31 cellular contexts compared by ENCODE assay signal in genomic region chrY:14231703-14232102, GRCh38.
DNase-seq lines count a peak whose midpoint lies in the region; ATAC-seq, FAIRE-seq and TF ChIP-seq lines count a peak whose summit lies in the region.
"Had no signal": no experiment of that assay in that cellular context is flagged by ENCODE, and none has a peak within 500 bp of the region (broad histone marks: within the 10 kb centered on the region; RNA-seq: fewer than 3 reads in every experiment).

No MANE protein-coding gene starts in this region.

- no peaks in the 10 kb centered on the region for H3K79me2 ChIP-seq in H1 (ENCODE audit: control insufficient read depth in 1 of 2, insufficient read depth in 2 of 2, low read length in 2 of 2)

- H3K27me3 ChIP-seq in H1 (replicated peaks in 1 of 4; ENCODE audit: control insufficient read depth in 3 of 4, extremely low read depth in 1 of 4, insufficient read depth in 3 of 4, low read length in 3 of 4) = no peaks in the 10 kb centered on the region
- H3K27me3 ChIP-seq: BLaER1 treated with 17β-estradiol and CSF1 and Interleukin-3, amounts not matched to agents 10 nM and 100 nM; ovary; upper lobe of right lung had no signal

- FAIRE-seq in H1 (lab: Jason Lieb, UNC) = peak; percentile 32
- FAIRE-seq: astrocyte, keratinocyte had no signal

- no peak overlapping the region for H2BK15ac ChIP-seq in H1 (ENCODE audit: low read length)

- no peak overlapping the region for H3K27ac ChIP-seq in H1 (ENCODE audit: low read depth, low read length)
- H3K27ac ChIP-seq: BLaER1 treated with 17β-estradiol and CSF1 and Interleukin-3, amounts not matched to agents 10 nM and 100 nM; ovary; skin epidermis; upper lobe of right lung had no signal

- H3K4me2 ChIP-seq in H1 (ENCODE audit: insufficient read depth in 1 of 2, low read depth in 2 of 2, low read length in 2 of 2) = no peak overlapping the region
- H3K4me2 ChIP-seq: BLaER1 treated with 17β-estradiol and CSF1 and Interleukin-3, amounts not matched to agents 10 nM and 100 nM had no signal

- H2BK5ac ChIP-seq in H1 (ENCODE audit: low read depth, low read length) = no peak overlapping the region

- WGBS in H1 (ENCODE audit: extremely low coverage in 1 of 2, insufficient coverage in 1 of 2, insufficient read length in 1 of 2, insufficient replicate concordance in 2 of 2, low coverage in 1 of 2, low lambda C conversion rate in 2 of 2, missing lambda C conversion rate in 1 of 2), 2 experiments = 55% methylated on average over 10 of the region's 10 CpGs; no CpG with 5 or more reads in 1 of the 2 experiments

- H2BK120ac ChIP-seq in H1 (replicated peaks; ENCODE audit: low read depth, low read length) = no peak overlapping the region

- no peak overlapping the region for H2AFZ ChIP-seq in H1 (ENCODE audit: low read length)

- no peak overlapping the region for H3K4me3 ChIP-seq in H1 (ENCODE audit: extremely low read depth in 1 of 4, insufficient read depth in 2 of 4, low read depth in 3 of 4, low read length in 4 of 4)
- H3K4me3 ChIP-seq: BLaER1 treated with 17β-estradiol and CSF1 and Interleukin-3, amounts not matched to agents 10 nM and 100 nM; ovary; skin epidermis; upper lobe of right lung had no signal

- ATAC-seq in HG03108 (IDR thresholded peaks at IDR 0.05; ENCODE audit: unreplicated experiment) (no peak), GM18870 (IDR thresholded peaks at IDR 0.05; ENCODE audit: unreplicated experiment) (no peak)
- ATAC-seq in activated naive CD8-positive, alpha-beta T cell treated with anti-CD3 and anti-CD28 coated beads, Interleukin-2, amount 50 U/mL, for 24 hours = no peak
- ATAC-seq: activated CD4-positive, alpha-beta T cell treated with anti-CD3 and anti-CD28 coated beads for 36 hours; left ventricle myocardium superior; PC-3; T-helper 17 cell; upper lobe of right lung had no signal

- H3K4me1 Mint-ChIP-seq in activated naive CD8-positive, alpha-beta T cell treated with anti-CD3 and anti-CD28 coated beads, Interleukin-2, amount 50 U/mL, for 24 hours = peaks cover 9% of the 10 kb centered on the region
- H3K4me1 Mint-ChIP-seq: activated naive CD8-positive, alpha-beta T cell treated with anti-CD3 and anti-CD28 coated beads, Interleukin-2, amount 10 ng/mL, durations not matched to agents 7 days and 5 days; nephron; T-helper 17 cell had no signal

- TF ChIP-seq EP300 in H1 (IDR thresholded peaks at IDR 0.05; ENCODE audit: borderline replicate concordance in 1 of 2, low read depth in 2 of 2, low read length in 2 of 2) = no peak

- TF ChIP-seq CTCF in H1 (IDR thresholded peaks at IDR 0.05; ENCODE audit: control extremely low read depth in 1 of 3, insufficient read depth in 1 of 3, low read depth in 1 of 3, low read length in 3 of 3) = no peak

- no peak overlapping the region for H4K91ac ChIP-seq in H1 (replicated peaks; ENCODE audit: insufficient read length, low read length)

- DNase-seq in EL (peak; percentile 0), MV-4-11 (lab: John Stamatoyannopoulos, UW) (peak; percentile 7), H1 (ENCODE audit: low read depth in 1 of 2, low spot score in 2 of 2) (peak in 1 of 2 experiments; percentile 43), myocyte (ENCODE audit: low read depth) (peak; percentile 2), NCI-H1417 treated with DMSO at 0.1 percent for 48 hours (lab: John Stamatoyannopoulos, UW) (no peak)
- DNase-seq in activated naive CD8-positive, alpha-beta T cell treated with anti-CD3 and anti-CD28 coated beads, Interleukin-2, amount 50 U/mL, for 24 hours = no peak
- DNase-seq: activated CD4-positive, alpha-beta T cell treated with anti-CD3 and anti-CD28 coated beads for 36 hours; activated naive CD8-positive, alpha-beta T cell treated with anti-CD3 and anti-CD28 coated beads, Interleukin-2, amount 10 ng/mL, durations not matched to agents 7 days and 5 days; activated T-cell treated with anti-CD3 and anti-CD28 coated beads for 4 hours; cortex of kidney; effector memory CD4-positive, alpha-beta T cell; GF-D8; left ventricle myocardium superior; NCI-H1105 treated with DMSO at 0.1 percent for 48 hours; NCI-H1930; NCI-H526; NK-92 treated with Interleukin-12 subunit alpha and Interleukin-12 subunit beta, amount 100 ng/mL, for 24 hours; ovary; PC-3; SHP77; stimulated activated naive CD4-positive, alpha-beta T cell; T-helper 17 cell; upper lobe of right lung had no signal

- TF ChIP-seq RAD21 in H1 (IDR thresholded peaks at IDR 0.05 in 1 of 2, conservative IDR thresholded peaks at IDR 0.05 in 1 of 2; ENCODE audit: low read depth in 2 of 2, low read length in 2 of 2) = 0 out of 4 replicates have a peak, but pooled peaks of 1 of the 2 experiments have one; percentile 10

- H3K14ac ChIP-seq in H1 (ENCODE audit: insufficient read length) = no peak overlapping the region

- no peak overlapping the region for H4K8ac ChIP-seq in H1 (ENCODE audit: extremely low read depth, insufficient read depth, low read length)

- no peak overlapping the region for H4K5ac ChIP-seq in H1 (ENCODE audit: insufficient read length, low read depth, low read length)

- H3K27me3 Mint-ChIP-seq in activated naive CD8-positive, alpha-beta T cell treated with anti-CD3 and anti-CD28 coated beads, Interleukin-2, amount 50 U/mL, for 24 hours = peaks cover 2% of the 10 kb centered on the region

- no peak overlapping the region for H3K27ac Mint-ChIP-seq in activated naive CD8-positive, alpha-beta T cell treated with anti-CD3 and anti-CD28 coated beads, Interleukin-2, amount 50 U/mL, for 24 hours
- H3K27ac Mint-ChIP-seq: activated CD4-positive, alpha-beta T cell treated with anti-CD3 and anti-CD28 coated beads for 36 hours; activated naive CD8-positive, alpha-beta T cell treated with anti-CD3 and anti-CD28 coated beads, Interleukin-2, amount 10 ng/mL, durations not matched to agents 7 days and 5 days; activated T-helper 2 cell treated with anti-CD3 and anti-CD28 coated beads, Interferon-gamma antibody, Interleukin-2, Interleukin-4, amounts not matched to agents 10 μg/mL and 5 μg/mL and 100 μg/mL, durations not matched to agents 14 hours and 24 hours and 36 hours; nephron; T-helper 17 cell had no signal

- H3K4me1 ChIP-seq in H1 (replicated peaks in 1 of 4; ENCODE audit: control insufficient read depth in 3 of 4, insufficient read depth in 4 of 4, low read length in 3 of 4) = no peaks in the 10 kb centered on the region
- H3K4me1 ChIP-seq: BLaER1 treated with 17β-estradiol and CSF1 and Interleukin-3, amounts not matched to agents 10 nM and 100 nM; upper lobe of right lung had no signal

- no peak overlapping the region for H2BK20ac ChIP-seq in H1 (ENCODE audit: low read length)

- no peaks in the 10 kb centered on the region for H3K36me3 ChIP-seq in H1 (ENCODE audit: control insufficient read depth in 2 of 4, insufficient read depth in 4 of 4, low read length in 3 of 4)
- H3K36me3 ChIP-seq: BLaER1 treated with 17β-estradiol and CSF1 and Interleukin-3, amounts not matched to agents 10 nM and 100 nM; ovary; upper lobe of right lung had no signal

- no peak overlapping the region for H3K9ac ChIP-seq in H1 (replicated peaks in 1 of 4; ENCODE audit: extremely low read depth in 1 of 4, low read depth in 3 of 4, low read length in 3 of 4)
- H3K9ac ChIP-seq: BLaER1 treated with 17β-estradiol and CSF1 and Interleukin-3, amounts not matched to agents 10 nM and 100 nM had no signal

- no peak overlapping the region for H3K23ac ChIP-seq in H1 (ENCODE audit: insufficient read length)

- H3K9me3 ChIP-seq in H1 (ENCODE audit: insufficient read depth in 2 of 2, low read depth in 1 of 2, low read length in 1 of 2) = no peaks in the 10 kb centered on the region
- H3K9me3 ChIP-seq: BLaER1 treated with 17β-estradiol and CSF1 and Interleukin-3, amounts not matched to agents 10 nM and 100 nM; ovary; upper lobe of right lung had no signal

- no peaks in the 10 kb centered on the region for H3K79me1 ChIP-seq in H1 (ENCODE audit: low read depth, low read length)

- H3K56ac ChIP-seq in H1 (replicated peaks; ENCODE audit: insufficient read length, low read depth, low read length) = no peak overlapping the region

- POLR2A ChIA-PET in H1 (lab: Charles Lee; ENCODE audit: partially characterized antibody) = no interaction called here

- no peak overlapping the region for H3K4me3 Mint-ChIP-seq in activated naive CD8-positive, alpha-beta T cell treated with anti-CD3 and anti-CD28 coated beads, Interleukin-2, amount 50 U/mL, for 24 hours
- H3K4me3 Mint-ChIP-seq: activated CD4-positive, alpha-beta T cell treated with anti-CD3 and anti-CD28 coated beads for 36 hours; activated naive CD8-positive, alpha-beta T cell treated with anti-CD3 and anti-CD28 coated beads, Interleukin-2, amount 10 ng/mL, durations not matched to agents 7 days and 5 days; nephron; T-helper 17 cell had no signal

- H2AK5ac ChIP-seq in H1 (ENCODE audit: low read depth, low read length) = no peak overlapping the region

- no peaks in the 10 kb centered on the region for H3K36me3 Mint-ChIP-seq in activated naive CD8-positive, alpha-beta T cell treated with anti-CD3 and anti-CD28 coated beads, Interleukin-2, amount 50 U/mL, for 24 hours (ENCODE audit: low read depth)
- H3K36me3 Mint-ChIP-seq: activated naive CD8-positive, alpha-beta T cell treated with anti-CD3 and anti-CD28 coated beads, Interleukin-2, amount 10 ng/mL, durations not matched to agents 7 days and 5 days had no signal

- peaks cover 9% of the 10 kb centered on the region for H3K9me3 Mint-ChIP-seq in activated naive CD8-positive, alpha-beta T cell treated with anti-CD3 and anti-CD28 coated beads, Interleukin-2, amount 50 U/mL, for 24 hours
- H3K9me3 Mint-ChIP-seq: activated naive CD8-positive, alpha-beta T cell treated with anti-CD3 and anti-CD28 coated beads, Interleukin-2, amount 10 ng/mL, durations not matched to agents 7 days and 5 days; activated T-helper 2 cell treated with anti-CD3 and anti-CD28 coated beads, Interferon-gamma antibody, Interleukin-2, Interleukin-4, amounts not matched to agents 10 μg/mL and 5 μg/mL and 100 μg/mL, durations not matched to agents 14 hours and 24 hours and 36 hours; nephron had no signal

- no peaks in the 10 kb centered on the region for H4K20me1 ChIP-seq in H1 (replicated peaks in 1 of 2; ENCODE audit: control insufficient read depth in 1 of 2, insufficient read depth in 2 of 2, low read length in 2 of 2)
- H4K20me1 ChIP-seq: BLaER1 treated with 17β-estradiol and CSF1 and Interleukin-3, amounts not matched to agents 10 nM and 100 nM had no signal

- CTCF ChIA-PET in H1 (lab: Charles Lee; ENCODE audit: partially characterized antibody) = no interaction called here

- H3K23me2 ChIP-seq in H1 (ENCODE audit: low read depth, low read length) = no peaks in the 10 kb centered on the region

- no peak overlapping the region for H2BK12ac ChIP-seq in H1 (ENCODE audit: low read depth, low read length)

- no peak overlapping the region for H3K18ac ChIP-seq in H1 (ENCODE audit: extremely low read depth, low read length)

- TF ChIP-seq POLR2A in H1 (IDR thresholded peaks at IDR 0.05; ENCODE audit: control extremely low read depth in 1 of 2, low read depth in 2 of 2, low read length in 2 of 2) = no peak

- no peak overlapping the region for H3K4ac ChIP-seq in H1 (replicated peaks; ENCODE audit: insufficient read length, low read depth, low read length)

TF ChIP-seq in H1, 55 proteins besides CTCF, POLR2A, EP300 and RAD21 (continues in another document):
- no peak for TF ChIP-seq CBX5 (IDR thresholded peaks at IDR 0.05; ENCODE audit: low read depth, low read length)
- no peak for TF ChIP-seq CTBP2 (IDR thresholded peaks at IDR 0.05; ENCODE audit: borderline replicate concordance, insufficient read depth, insufficient read length, low read length)
- TF ChIP-seq RBBP5 (IDR thresholded peaks at IDR 0.05; ENCODE audit: borderline replicate concordance, low read depth, low read length) = no peak

Comparison
In these comparisons a context has a peak if more than half of its experiments do, and no peak if none do; other contexts are left out.
1. DNase-seq: peak in EL (single experiment), MV-4-11 (single experiment) and myocyte (single experiment); none in NCI-H1417 treated with DMSO at 0.1 percent for 48 hours (single experiment) and activated naive CD8-positive, alpha-beta T cell treated with anti-CD3 and anti-CD28 coated beads, Interleukin-2, amount 50 U/mL, for 24 hours (single experiment).